In genomic region chr5:132679166-132679565, GRCh38 we compare ENCODE assay signal across 11 cellular contexts. TPM values are rescaled to one million over a fixed set of nuclear protein-coding genes. Genes with fewer than 3 reads are reported as not detected.
"Had no signal": no experiment of that assay in that cellular context is flagged by ENCODE, and none has a peak within 500 bp of the region (broad histone marks: within the 10 kb centered on the region; RNA-seq: fewer than 3 reads in every experiment).

No MANE protein-coding gene starts in this region.

- H2AFZ ChIP-seq: GM23248 had no signal

- H3K4me3 ChIP-seq: GM23248, HAP-1 had no signal

- H3K4me1 ChIP-seq: HAP-1 had no signal

- H3K9me3 ChIP-seq: HAP-1 had no signal

- H3K27ac ChIP-seq: GM23248, HL-60 had no signal

- H3K9ac ChIP-seq: GM23248 had no signal

- H3K36me3 ChIP-seq: HAP-1 had no signal

- H3K9me3 Mint-ChIP-seq: HFFc6 had no signal

- H3K4me3 Mint-ChIP-seq: HFFc6 had no signal

- ATAC-seq: HCT116 had no signal

- DNase-seq: GM23248, GOT3, H7, HFFc6, IMR-90, KBM-7 had no signal

- H3K27ac Mint-ChIP-seq: HFFc6 had no signal

RNA-seq across cellular contexts. Expression of gene IL4, which starts 5.4 kb away (rescaled TPM):
- total RNA-seq: GM23248, H4, H7, HFFc6, HT1080, IMR-90 had no signal
- polyA plus RNA-seq: IMR-90 had no signal

RNA-seq across cellular contexts. Expression of gene IL13, which starts 21.2 kb away (rescaled TPM):
- total RNA-seq: GM23248, H4, H7, HFFc6, HT1080, IMR-90 had no signal
- polyA plus RNA-seq: GM23248, IMR-90 had no signal
